In genomic region chr19:18785179-18786124, GRCh38 we compare ENCODE assay signal across 9 cellular contexts. TPM values are rescaled to one million over a fixed set of nuclear protein-coding genes. Genes with fewer than 3 reads are reported as not detected.
A peak's percentile ranks its signal among the peaks of the same experiment; 100 is the strongest.
DNase-seq lines count a peak whose midpoint lies in the region; ATAC-seq and TF ChIP-seq lines count a peak whose summit lies in the region.
"Had no signal": no experiment of that assay in that cellular context is flagged by ENCODE, and none has a peak within 500 bp of the region (broad histone marks: within the 10 kb centered on the region; RNA-seq: fewer than 3 reads in every experiment).

No MANE protein-coding gene starts in this region.

- H3K9me3 ChIP-seq in NT2/D1 (ENCODE audit: insufficient read depth, low read length) = no peaks in the 10 kb centered on the region
- no peaks in the 10 kb centered on the region for H3K9me3 ChIP-seq in uterus

- H3K4me1 ChIP-seq in NT2/D1 (ENCODE audit: insufficient read depth, insufficient read length) (peaks cover 36% of the 10 kb centered on the region), uterus (peaks cover 0 to 11% of the 10 kb centered on the region in 2 donors)

- no peaks in the 10 kb centered on the region for H3K36me3 ChIP-seq in NT2/D1 (ENCODE audit: insufficient read depth, insufficient read length, low read length)
- no peaks in the 10 kb centered on the region for H3K36me3 ChIP-seq in uterus

- TF ChIP-seq CTCF in fibroblast of mammary gland (conservative IDR thresholded peaks at IDR 0.05; ENCODE audit: control insufficient read depth, insufficient read depth, low read depth, low read length) (no peak), progenitor cell of endocrine pancreas (IDR thresholded peaks at IDR 0.05; ENCODE audit: unreplicated experiment) (no peak), uterus (IDR thresholded peaks at IDR 0.05) (no peak)

- peak overlapping the region; percentile 33 for H3K4me3 ChIP-seq in NT2/D1 (ENCODE audit: insufficient read length, low read depth)
- H3K4me3 ChIP-seq in fibroblast of mammary gland (ENCODE audit: control insufficient read depth, low read depth, low read length) = no peak overlapping the region
- no peak overlapping the region for H3K4me3 ChIP-seq in uterus

- H3K27ac Mint-ChIP-seq in activated T-cell treated with anti-CD3 and anti-CD28 coated beads, Interleukin-2, amount 50 U/mL, for 24 hours = no peak overlapping the region
- no peak overlapping the region for H3K27ac Mint-ChIP-seq in progenitor cell of endocrine pancreas

- peak overlapping the region; percentile 70 for H3K9ac ChIP-seq in NT2/D1 (ENCODE audit: insufficient read length, low read depth)

- H3K36me3 Mint-ChIP-seq in activated T-cell treated with anti-CD3 and anti-CD28 coated beads, Interleukin-2, amount 50 U/mL, for 24 hours (ENCODE audit: low read depth) = no peaks in the 10 kb centered on the region
- H3K36me3 Mint-ChIP-seq in progenitor cell of endocrine pancreas (ENCODE audit: insufficient read depth) = no peaks in the 10 kb centered on the region

- H3K27me3 Mint-ChIP-seq in activated T-cell treated with anti-CD3 and anti-CD28 coated beads, Interleukin-2, amount 50 U/mL, for 24 hours = peaks cover 59% of the 10 kb centered on the region
- H3K27me3 Mint-ChIP-seq in progenitor cell of endocrine pancreas = peaks cover 57% of the 10 kb centered on the region

- ATAC-seq in HG03025 (IDR thresholded peaks at IDR 0.05; ENCODE audit: low FRiP score, unreplicated experiment) = no peak

- no peak for TF ChIP-seq POLR2A in uterus (IDR thresholded peaks at IDR 0.05)

- H3K4me3 Mint-ChIP-seq in activated T-cell treated with anti-CD3 and anti-CD28 coated beads, Interleukin-2, amount 50 U/mL, for 24 hours = no peak overlapping the region
- H3K4me3 Mint-ChIP-seq in progenitor cell of endocrine pancreas (ENCODE audit: low read depth) = no peak overlapping the region

- intact Hi-C loops in uterus (cut with DNase I; ENCODE audit: low total_unique reads) = no loop called here

- no peak overlapping the region for H3K27ac ChIP-seq in uterus

- peaks cover 34% of the 10 kb centered on the region for H3K4me1 Mint-ChIP-seq in activated T-cell treated with anti-CD3 and anti-CD28 coated beads, Interleukin-2, amount 50 U/mL, for 24 hours (ENCODE audit: low read depth)
- H3K4me1 Mint-ChIP-seq in progenitor cell of endocrine pancreas (ENCODE audit: low read depth) = peaks cover 7% of the 10 kb centered on the region

- H3K9me3 Mint-ChIP-seq in activated T-cell treated with anti-CD3 and anti-CD28 coated beads, Interleukin-2, amount 50 U/mL, for 24 hours = no peaks in the 10 kb centered on the region
- H3K9me3 Mint-ChIP-seq in progenitor cell of endocrine pancreas (ENCODE audit: low read depth) = no peaks in the 10 kb centered on the region

- DNase-seq in NOMO-1 (lab: John Stamatoyannopoulos, UW; ENCODE audit: unreplicated experiment in 2 of 2) (peak; percentile 8 to 46), NOMO-1 treated with dmso at 0.1 percent for 144 hours (lab: John Stamatoyannopoulos, UW; ENCODE audit: unreplicated experiment) (no peak), NT2/D1 (ENCODE audit: low read depth, low spot score) (peak; percentile 72), fibroblast of mammary gland (ENCODE audit: low read depth) (peak; percentile 57), progenitor cell of endocrine pancreas (ENCODE audit: low spot score, unreplicated experiment) (peak; percentile 67), uterus (peak; percentile 76 to 81)
- peak; percentile 73 for DNase-seq in activated T-cell treated with anti-CD3 and anti-CD28 coated beads, Interleukin-2, amount 50 U/mL, for 24 hours

- peaks cover 85% of the 10 kb centered on the region for H3K27me3 ChIP-seq in NT2/D1 (ENCODE audit: insufficient read depth, insufficient read length)
- peaks cover 31 to 33% of the 10 kb centered on the region in 2 donors for H3K27me3 ChIP-seq in uterus

RNA-seq across cellular contexts. Expression of gene COMP, which starts 5.7 kb away (rescaled TPM):
- 0.13 and 0.24 TPM in 2 replicates for total RNA-seq in progenitor cell of endocrine pancreas
- under 1 TPM in 1 of 4 donors, not detected in 3; 0.76 TPM for total RNA-seq in uterus
- total RNA-seq: bronchial epithelial cell had no signal

RNA-seq across cellular contexts. Expression of gene UPF1, which starts 46.3 kb away (rescaled TPM):
- total RNA-seq in progenitor cell of endocrine pancreas (87.1 and 90.9 TPM in 2 replicates), uterus (100 to 1,000 TPM in 1 of 4 donors, 10 to 100 TPM in 3; 17.9 to 105 (median 43.7) TPM)
